In genomic region chr4:1684756-1685603, GRCh38 we compare ENCODE assay signal across 8 cellular contexts. TPM values are rescaled to one million over a fixed set of nuclear protein-coding genes. Genes with fewer than 3 reads are reported as not detected.
DNase-seq lines count a peak whose midpoint lies in the region; ATAC-seq and TF ChIP-seq lines count a peak whose summit lies in the region.

No MANE protein-coding gene starts in this region.

- intact Hi-C loops in dorsolateral prefrontal cortex (cut with DNase I), result loop anchor here in 1 of 2 donors (5.0 kb wide), 1 partner anchor 38 kb away; no protein-coding TSS in a partner anchor

- ATAC-seq in HG03354 (IDR thresholded peaks at IDR 0.05; ENCODE audit: poor library complexity, severe bottlenecking, unreplicated experiment) (peak; percentile 12), HG03521 (IDR thresholded peaks at IDR 0.05; ENCODE audit: unreplicated experiment) (no peak), HG03378 (IDR thresholded peaks at IDR 0.05; ENCODE audit: unreplicated experiment) (no peak)

- peak overlapping the region; percentile 57; the same call in 1 of the 2 replicates for H3K9ac ChIP-seq in ES-I3 (ENCODE audit: low read depth, low read length)

- no peaks in the 10 kb centered on the region for H3K36me3 ChIP-seq in ES-I3 (ENCODE audit: insufficient read depth, low read length)

- H3K27me3 ChIP-seq in dorsolateral prefrontal cortex, result no peaks in the 10 kb centered on the region

- H3K4me1 Mint-ChIP-seq in nephron progenitor cell, result peaks cover 11% of the 10 kb centered on the region

- TF ChIP-seq CTCF in dorsolateral prefrontal cortex (IDR thresholded peaks at IDR 0.05 in 54 of 56, conservative IDR thresholded peaks at IDR 0.05 in 2 of 56; ENCODE audit: low read depth in 1 of 56, partially characterized antibody in 56 of 56), result no peak
- no peak for TF ChIP-seq CTCF in nephron progenitor cell (IDR thresholded peaks at IDR 0.05)

- H3K9me3 Mint-ChIP-seq in nephron progenitor cell, result peaks cover 15% of the 10 kb centered on the region

- H3K27ac Mint-ChIP-seq in nephron progenitor cell, result no peak overlapping the region

- peak overlapping the region in 55 of 59 donors; percentile 23 to 89 (median 77) for H3K27ac ChIP-seq in dorsolateral prefrontal cortex

- DNase-seq in dorsolateral prefrontal cortex (peak in 1 of 10 donors; percentile 27), nephron progenitor cell (no peak)
- DNase-seq in activated effector memory CD4-positive, alpha-beta T cell treated with Interleukin-2 at 50 U/mL for 16 hours, result no peak
- DNase-seq in stimulated activated CD4-positive, alpha-beta T cell treated with anti-CD3 and anti-CD28 coated beads, Interleukin-4, amount 100 ng/mL, for 1 hour, result no peak

- peak overlapping the region; percentile 24 to 79 (median 60) for H3K4me3 ChIP-seq in dorsolateral prefrontal cortex

- H3K4me3 Mint-ChIP-seq in nephron progenitor cell, result peak overlapping the region; percentile 54

- H3K27me3 Mint-ChIP-seq in nephron progenitor cell (ENCODE audit: low read depth, poor library complexity), result peaks cover 33% of the 10 kb centered on the region

- H3K9me3 ChIP-seq in ES-I3 (ENCODE audit: control insufficient read depth, insufficient read depth, low read length), result no peaks in the 10 kb centered on the region

- peaks cover 12% of the 10 kb centered on the region for H3K36me3 Mint-ChIP-seq in nephron progenitor cell (ENCODE audit: low read depth)

- H3K4me1 ChIP-seq in ES-I3 (ENCODE audit: insufficient read depth, low read length), result peaks cover 7% of the 10 kb centered on the region

RNA-seq across cellular contexts. Expression of gene FAM53A, which starts 0.9 kb away (rescaled TPM):
- 10 to 100 TPM in 3 of 120 experiments, 1 to 10 TPM in 116, under 1 TPM in 1; 0.75 to 11.6 (median 4.3) TPM for total RNA-seq in dorsolateral prefrontal cortex

RNA-seq across cellular contexts. Expression of gene SLBP, which starts 27.1 kb away (rescaled TPM):
- 10 to 100 TPM; 23.0 to 54.6 (median 39.9) TPM for total RNA-seq in dorsolateral prefrontal cortex

RNA-seq across cellular contexts. Expression of gene TMEM129, which starts 36.1 kb away (rescaled TPM):
- total RNA-seq in dorsolateral prefrontal cortex, result 10 to 100 TPM; 22.2 to 81.4 (median 37.9) TPM

RNA-seq across cellular contexts. Expression of gene TACC3, which starts 36.3 kb away (rescaled TPM):
- 10 to 100 TPM in 16 of 120 experiments, 1 to 10 TPM in 104; 2.6 to 15.4 (median 6.8) TPM for total RNA-seq in dorsolateral prefrontal cortex
